ENCODE assay signal across 29 cellular contexts in genomic region chr21:41675574-41675973, GRCh38.
"Had no signal": no experiment of that assay in that cellular context is flagged by ENCODE, and none has a peak within 500 bp of the region (broad histone marks: within the 10 kb centered on the region; RNA-seq: fewer than 3 reads in every experiment).

No MANE protein-coding gene starts in this region.

- H3K27me3 Mint-ChIP-seq: activated CD4-positive, alpha-beta T cell treated with anti-CD3 and anti-CD28 coated beads for 36 hours had no signal

- DNase-seq: activated CD4-positive, alpha-beta memory T cell treated with anti-CD3 and anti-CD28 coated beads for 36 hours; activated CD4-positive, alpha-beta T cell treated with anti-CD3 and anti-CD28 coated beads for 36 hours; activated CD4-positive, alpha-beta T cell treated with anti-CD3 and anti-CD28 coated beads, Interleukin-2, amount 10 ng/mL, durations not matched to agents 24 days and 14 days; activated CD4-positive, CD25-positive, alpha-beta regulatory T cell; activated CD4-positive, CD25-positive, alpha-beta regulatory T cell treated with anti-CD3 and anti-CD28 coated beads, Interleukin-2, amount 50 U/mL, for 72 hours; activated CD8-positive, alpha-beta memory T cell treated with anti-CD3 and anti-CD28 coated beads, Interleukin-2, amount 10 ng/mL, durations not matched to agents 7 days and 5 days; activated CD8-positive, alpha-beta memory T cell treated with anti-CD3 and anti-CD28 coated beads, Interleukin-2, amount 50 U/mL, for 4 hours; activated CD8-positive, alpha-beta T cell treated with anti-CD3 and anti-CD28 coated beads, Interleukin-2, amount 10 ng/mL, durations not matched to agents 7 days and 5 days; activated effector memory CD4-positive, alpha-beta T cell treated with anti-CD3 and anti-CD28 coated beads, Interleukin-2, amount 50 U/mL, for 16 hours; activated naive CD4-positive, alpha-beta T cell treated with anti-CD3 and anti-CD28 coated beads for 36 hours; activated naive CD8-positive, alpha-beta T cell treated with anti-CD3 and anti-CD28 coated beads for 36 hours; activated T-cell treated with anti-CD3 and anti-CD28 coated beads, Interleukin-2, amount 50 U/mL, for 1 hour; activated T-cell treated with anti-CD3 and anti-CD28 coated beads, Interleukin-2, amount 50 U/mL, for 48 hours; brain microvascular endothelial cell; dorsolateral prefrontal cortex; effector memory CD4-positive, alpha-beta T cell; erythroblast; foreskin melanocyte; heart right ventricle; T-helper 2 cell had no signal

- H3K9me3 ChIP-seq: ascending aorta, esophagus muscularis mucosa, gastroesophageal sphincter, heart right ventricle had no signal

- ATAC-seq: activated CD4-positive, alpha-beta T cell treated with anti-CD3 and anti-CD28 coated beads for 36 hours; activated CD8-positive, alpha-beta memory T cell treated with anti-CD3 and anti-CD28 coated beads, Interleukin-2, amount 10 ng/mL, durations not matched to agents 7 days and 5 days; activated CD8-positive, alpha-beta T cell treated with anti-CD3 and anti-CD28 coated beads, Interleukin-2, amount 10 ng/mL, durations not matched to agents 7 days and 5 days; gastroesophageal sphincter; heart right ventricle had no signal

- H3K4me3 Mint-ChIP-seq: activated CD4-positive, alpha-beta memory T cell treated with anti-CD3 and anti-CD28 coated beads for 36 hours; activated CD4-positive, alpha-beta T cell treated with anti-CD3 and anti-CD28 coated beads for 36 hours; activated CD4-positive, alpha-beta T cell treated with anti-CD3 and anti-CD28 coated beads, Interleukin-2, amount 10 ng/mL, durations not matched to agents 24 days and 14 days; activated CD8-positive, alpha-beta memory T cell treated with anti-CD3 and anti-CD28 coated beads, Interleukin-2, amount 10 ng/mL, durations not matched to agents 7 days and 5 days; activated CD8-positive, alpha-beta T cell treated with anti-CD3 and anti-CD28 coated beads, Interleukin-2, amount 10 ng/mL, durations not matched to agents 7 days and 5 days; activated naive CD4-positive, alpha-beta T cell treated with anti-CD3 and anti-CD28 coated beads for 36 hours; activated naive CD4-positive, alpha-beta T cell treated with anti-CD3 and anti-CD28 coated beads, Interleukin-2, amount 50 U/mL, for 24 hours; activated naive CD8-positive, alpha-beta T cell treated with anti-CD3 and anti-CD28 coated beads for 36 hours; activated T-helper 1 cell treated with anti-CD3 and anti-CD28 coated beads, Interleukin-12 subunit alpha, Interleukin-12 subunit beta, Interleukin-2, Interleukin-4 antibody, amounts not matched to agents 30 ng/mL and 10 ng/mL and 1 ng/mL, durations not matched to agents 14 hours and 24 hours and 36 hours; central memory CD8-positive, alpha-beta T cell; dendritic cell treated with granulocyte-macrophage colony-stimulating factor and Interleukin-4, amounts not matched to agents 40 ng/mL and 50 ng/mL, for 4 days had no signal

- H3K36me3 ChIP-seq: ascending aorta, brain microvascular endothelial cell, esophagus muscularis mucosa, gastroesophageal sphincter, heart right ventricle had no signal

- H3K27ac ChIP-seq: ascending aorta, brain microvascular endothelial cell, dorsolateral prefrontal cortex, esophagus muscularis mucosa, gastroesophageal sphincter, heart right ventricle, hepatocyte had no signal

- H3K9me3 Mint-ChIP-seq: activated CD4-positive, alpha-beta memory T cell treated with anti-CD3 and anti-CD28 coated beads for 36 hours; activated CD4-positive, alpha-beta T cell treated with anti-CD3 and anti-CD28 coated beads, Interleukin-2, amount 10 ng/mL, durations not matched to agents 24 days and 14 days; activated naive CD4-positive, alpha-beta T cell treated with anti-CD3 and anti-CD28 coated beads for 36 hours; activated naive CD4-positive, alpha-beta T cell treated with anti-CD3 and anti-CD28 coated beads, Interleukin-2, amount 50 U/mL, for 24 hours; activated naive CD8-positive, alpha-beta T cell treated with anti-CD3 and anti-CD28 coated beads for 36 hours; activated T-helper 1 cell treated with anti-CD3 and anti-CD28 coated beads, Interleukin-12 subunit alpha, Interleukin-12 subunit beta, Interleukin-2, Interleukin-4 antibody, amounts not matched to agents 30 ng/mL and 10 ng/mL and 1 ng/mL, durations not matched to agents 14 hours and 24 hours and 36 hours; activated T-helper 2 cell treated with anti-CD3 and anti-CD28 coated beads, Interferon-gamma antibody, Interleukin-2, Interleukin-4, amounts not matched to agents 10 μg/mL and 5 μg/mL and 100 μg/mL, durations not matched to agents 14 hours and 24 hours and 36 hours; central memory CD8-positive, alpha-beta T cell; dendritic cell treated with granulocyte-macrophage colony-stimulating factor and Interleukin-4, amounts not matched to agents 40 ng/mL and 50 ng/mL, for 4 days had no signal

- H3K36me3 Mint-ChIP-seq: activated CD4-positive, alpha-beta memory T cell treated with anti-CD3 and anti-CD28 coated beads for 36 hours; activated CD8-positive, alpha-beta memory T cell treated with anti-CD3 and anti-CD28 coated beads, Interleukin-2, amount 10 ng/mL, durations not matched to agents 7 days and 5 days; activated naive CD4-positive, alpha-beta T cell treated with anti-CD3 and anti-CD28 coated beads, Interleukin-2, amount 50 U/mL, for 24 hours; activated naive CD8-positive, alpha-beta T cell treated with anti-CD3 and anti-CD28 coated beads for 36 hours had no signal

- H3K27me3 ChIP-seq: ascending aorta, brain microvascular endothelial cell, hepatocyte had no signal

- H3K27ac Mint-ChIP-seq: activated CD4-positive, alpha-beta memory T cell treated with anti-CD3 and anti-CD28 coated beads for 36 hours; activated CD4-positive, alpha-beta T cell treated with anti-CD3 and anti-CD28 coated beads for 36 hours; activated CD4-positive, alpha-beta T cell treated with anti-CD3 and anti-CD28 coated beads, Interleukin-2, amount 10 ng/mL, durations not matched to agents 24 days and 14 days; activated CD8-positive, alpha-beta memory T cell treated with anti-CD3 and anti-CD28 coated beads, Interleukin-2, amount 10 ng/mL, durations not matched to agents 7 days and 5 days; activated CD8-positive, alpha-beta T cell treated with anti-CD3 and anti-CD28 coated beads, Interleukin-2, amount 10 ng/mL, durations not matched to agents 7 days and 5 days; activated naive CD4-positive, alpha-beta T cell treated with anti-CD3 and anti-CD28 coated beads for 36 hours; activated naive CD4-positive, alpha-beta T cell treated with anti-CD3 and anti-CD28 coated beads, Interleukin-2, amount 50 U/mL, for 24 hours; activated naive CD8-positive, alpha-beta T cell treated with anti-CD3 and anti-CD28 coated beads for 36 hours; activated T-helper 1 cell treated with anti-CD3 and anti-CD28 coated beads, Interleukin-12 subunit alpha, Interleukin-12 subunit beta, Interleukin-2, Interleukin-4 antibody, amounts not matched to agents 30 ng/mL and 10 ng/mL and 1 ng/mL, durations not matched to agents 14 hours and 24 hours and 36 hours; activated T-helper 2 cell treated with anti-CD3 and anti-CD28 coated beads, Interferon-gamma antibody, Interleukin-2, Interleukin-4, amounts not matched to agents 10 μg/mL and 5 μg/mL and 100 μg/mL, durations not matched to agents 14 hours and 24 hours and 36 hours; dendritic cell treated with granulocyte-macrophage colony-stimulating factor and Interleukin-4, amounts not matched to agents 40 ng/mL and 50 ng/mL, for 4 days had no signal

- H3K4me3 ChIP-seq: ascending aorta, dorsolateral prefrontal cortex, esophagus muscularis mucosa, gastroesophageal sphincter, heart right ventricle, hepatocyte had no signal
